10 cellular contexts compared by ENCODE assay signal in the genomic region with DNA sequence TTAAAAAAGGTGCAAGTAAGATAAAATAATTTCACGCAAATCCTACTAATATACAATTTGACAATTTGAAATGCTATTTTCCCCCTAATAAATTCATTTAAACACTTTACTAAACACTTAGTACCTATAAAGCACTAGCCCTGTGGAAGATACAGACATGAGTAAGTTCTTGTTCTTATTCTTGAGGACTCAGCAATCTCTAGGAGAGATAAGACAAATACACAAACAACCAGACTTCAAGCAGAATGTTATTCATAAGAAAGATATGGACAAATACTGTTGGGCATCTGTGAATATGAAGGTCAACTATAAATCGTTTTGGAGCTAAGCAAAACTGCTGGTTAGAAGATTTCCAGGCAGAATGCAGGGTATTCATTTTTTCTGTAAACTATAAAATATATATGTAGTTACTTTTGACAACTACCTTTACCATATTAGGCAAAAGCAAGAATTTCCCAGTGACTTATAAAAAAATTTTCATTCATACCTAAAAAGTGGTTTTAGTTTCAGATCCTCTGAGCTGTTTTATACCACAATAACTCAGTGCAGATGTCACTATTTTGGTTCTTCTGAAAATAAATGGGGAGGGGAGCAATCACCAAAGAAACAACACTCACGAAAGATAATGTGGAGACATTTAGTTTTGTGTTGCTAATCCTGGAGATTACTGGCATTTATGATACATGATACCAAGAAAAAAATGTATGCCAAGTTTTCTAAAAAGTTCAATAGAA. TPM values are rescaled to one million over a fixed set of nuclear protein-coding genes. Genes with fewer than 3 reads are reported as not detected.
DNase-seq lines count a peak whose midpoint lies in the region; ATAC-seq lines count a peak whose summit lies in the region.
"Had no signal": no experiment of that assay in that cellular context is flagged by ENCODE, and none has a peak within 500 bp of the region (broad histone marks: within the 10 kb centered on the region; RNA-seq: fewer than 3 reads in every experiment).

No MANE protein-coding gene starts in this region.

- no peaks in the 10 kb centered on the region for H3K9me3 Mint-ChIP-seq in activated T-cell treated with anti-CD3 and anti-CD28 coated beads, Interleukin-2, amount 50 U/mL, for 72 hours
- no peaks in the 10 kb centered on the region for H3K9me3 Mint-ChIP-seq in activated CD4-positive, alpha-beta memory T cell treated with anti-CD3 and anti-CD28 coated beads for 36 hours

- POLR2A ChIA-PET in activated CD4-positive, alpha-beta memory T cell treated with anti-CD3 and anti-CD28 coated beads for 36 hours (lab: Charles Lee): no interaction called here

- DNase-seq in activated T-cell treated with anti-CD3 and anti-CD28 coated beads, Interleukin-2, amount 50 U/mL, for 72 hours: no peak
- no peak for DNase-seq in activated T-cell treated with anti-CD3 and anti-CD28 coated beads, Interleukin-2, amount 50 U/mL, for 1 hour
- peak; percentile 20 for DNase-seq in NAMALWA (ENCODE audit: low spot score)
- DNase-seq in G401 (ENCODE audit: low spot score): no peak
- no peak for DNase-seq in EL
- DNase-seq in activated CD4-positive, alpha-beta memory T cell treated with anti-CD3 and anti-CD28 coated beads for 36 hours: no peak
- no peak for DNase-seq in COLO668 (lab: John Stamatoyannopoulos, UW; ENCODE audit: unreplicated experiment)
- DNase-seq: cortex of kidney, NCI-H345 had no signal

- CTCF ChIA-PET in activated CD4-positive, alpha-beta memory T cell treated with anti-CD3 and anti-CD28 coated beads for 36 hours (lab: Charles Lee): interaction anchor here (1.5 kb wide), 1 partner anchor 32 kb away, joined by 3 read pairs; no protein-coding TSS in a partner anchor

- in situ Hi-C loops in G401 (cut with HindIII; ENCODE audit: low sequenced_read_pairs): no loop called here

- no peaks in the 10 kb centered on the region for H3K27me3 Mint-ChIP-seq in activated T-cell treated with anti-CD3 and anti-CD28 coated beads, Interleukin-2, amount 50 U/mL, for 72 hours (ENCODE audit: low read depth)
- H3K27me3 Mint-ChIP-seq in activated CD4-positive, alpha-beta memory T cell treated with anti-CD3 and anti-CD28 coated beads for 36 hours: no peaks in the 10 kb centered on the region

- peak overlapping the region; percentile 52 for H3K27ac Mint-ChIP-seq in activated T-cell treated with anti-CD3 and anti-CD28 coated beads, Interleukin-2, amount 50 U/mL, for 72 hours
- H3K27ac Mint-ChIP-seq in activated CD4-positive, alpha-beta memory T cell treated with anti-CD3 and anti-CD28 coated beads for 36 hours: no peak overlapping the region

- H3K4me3 Mint-ChIP-seq in activated T-cell treated with anti-CD3 and anti-CD28 coated beads, Interleukin-2, amount 50 U/mL, for 72 hours: peak overlapping the region in 1 of 2 donors; percentile 56
- H3K4me3 Mint-ChIP-seq in activated CD4-positive, alpha-beta memory T cell treated with anti-CD3 and anti-CD28 coated beads for 36 hours: no peak overlapping the region

- ATAC-seq in activated T-cell treated with anti-CD3 and anti-CD28 coated beads, Interleukin-2, amount 50 U/mL, for 72 hours (replicated peaks in 1 of 2): peak; percentile 10 to 28
- peak; percentile 30 for ATAC-seq in HG02798 (IDR thresholded peaks at IDR 0.05; ENCODE audit: poor library complexity, unreplicated experiment)

- peaks cover 1 to 2% of the 10 kb centered on the region in 2 donors for H3K36me3 Mint-ChIP-seq in activated T-cell treated with anti-CD3 and anti-CD28 coated beads, Interleukin-2, amount 50 U/mL, for 72 hours (ENCODE audit: insufficient read depth in 2 of 2)
- H3K36me3 Mint-ChIP-seq in activated CD4-positive, alpha-beta memory T cell treated with anti-CD3 and anti-CD28 coated beads for 36 hours: no peaks in the 10 kb centered on the region

- intact Hi-C loops in activated CD4-positive, alpha-beta memory T cell treated with anti-CD3 and anti-CD28 coated beads for 36 hours (cut with micrococcal nuclease): loop anchor here (5.0 to 10.0 kb wide), 3 partner anchors 108 to 1227 kb away; partner anchors contain the start of gene MPLKIP

- H3K4me1 Mint-ChIP-seq in activated T-cell treated with anti-CD3 and anti-CD28 coated beads, Interleukin-2, amount 50 U/mL, for 72 hours (ENCODE audit: low read depth): peaks cover 66% of the 10 kb centered on the region
- H3K4me1 Mint-ChIP-seq in activated CD4-positive, alpha-beta memory T cell treated with anti-CD3 and anti-CD28 coated beads for 36 hours (ENCODE audit: low read depth): peaks cover 53% of the 10 kb centered on the region

RNA-seq across cellular contexts. Expression of gene VPS41, which starts 3.8 kb away (rescaled TPM):
- 10 to 100 TPM; 61.1 to 64.9 TPM for total RNA-seq in activated T-cell treated with anti-CD3 and anti-CD28 coated beads, Interleukin-2, amount 50 U/mL, for 72 hours
- total RNA-seq in G401 (2014; rRNA removed; shearing (Covaris generic)): 27.1 and 28.7 TPM in 2 replicates
- total RNA-seq in activated CD4-positive, alpha-beta memory T cell treated with anti-CD3 and anti-CD28 coated beads for 36 hours: 10 to 100 TPM; 62.9 to 66.8 TPM
